10 cellular contexts compared by ENCODE assay signal in genomic region chr5:79011869-79012268, GRCh38. TPM values are rescaled to one million over a fixed set of nuclear protein-coding genes. Genes with fewer than 3 reads are reported as not detected.
"Had no signal": no experiment of that assay in that cellular context is flagged by ENCODE, and none has a peak within 500 bp of the region (broad histone marks: within the 10 kb centered on the region; RNA-seq: fewer than 3 reads in every experiment).

No MANE protein-coding gene starts in this region.

- H3K4me1 ChIP-seq: HAP-1 had no signal

- H3K9ac ChIP-seq: KMS-11 had no signal

- H3K27ac ChIP-seq: HL-60, KMS-11 had no signal

- H3K9me3 ChIP-seq: HAP-1 had no signal

- DNase-seq: GOT3, H7, Karpas-422, KBM-7 had no signal

- H3K4me2 ChIP-seq: KMS-11 had no signal

- H3K36me3 ChIP-seq: HAP-1 had no signal

- H3K4me3 ChIP-seq: HAP-1 had no signal

RNA-seq across cellular contexts. Expression of gene DMGDH, which starts 57.6 kb away (rescaled TPM):
- total RNA-seq: H7 had no signal

RNA-seq across cellular contexts. Expression of gene BHMT2, which starts 57.7 kb away (rescaled TPM):
- total RNA-seq: H4, H7, HT1080 had no signal
- polyA plus RNA-seq: IgD-negative memory B cell had no signal
